Comparison of ENCODE assay signal across 27 cellular contexts in the genomic region with DNA sequence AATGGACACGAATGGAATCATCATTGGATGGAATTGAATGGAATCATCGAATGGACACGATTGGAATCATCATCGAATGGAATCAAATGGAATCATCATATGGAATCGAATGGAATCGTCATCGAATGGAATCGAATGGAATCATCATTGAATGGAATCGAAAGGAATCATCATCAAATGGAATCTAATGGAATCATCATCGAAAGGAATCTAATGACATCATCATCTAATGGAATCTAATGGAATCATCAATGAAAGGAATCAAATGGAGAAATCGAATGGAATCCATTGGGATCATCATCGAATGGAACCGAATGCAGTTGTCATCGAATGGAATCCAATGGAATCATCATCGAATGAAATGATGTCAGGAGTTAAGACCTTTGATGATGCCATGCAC.
"Had no signal": no experiment of that assay in that cellular context is flagged by ENCODE, and none has a peak within 500 bp of the region (broad histone marks: within the 10 kb centered on the region; RNA-seq: fewer than 3 reads in every experiment).

No MANE protein-coding gene starts in this region.

- H3K9me3 ChIP-seq: suprapubic skin, testis, thoracic aorta, thyroid gland, uterus, vagina had no signal

- H3K36me3 ChIP-seq: stomach, suprapubic skin, thoracic aorta, thyroid gland, tibial artery, tibial nerve, transverse colon, upper lobe of left lung, upper lobe of right lung, uterus, vagina had no signal

- DNase-seq: stimulated activated CD4-positive, alpha-beta T cell treated with anti-CD3 and anti-CD28 coated beads, Interleukin-2, amount 100 ng/mL, for 48 hours; stimulated activated CD4-positive, alpha-beta T cell treated with anti-CD3 and anti-CD28 coated beads, Interleukin-4, amount 100 ng/mL, for 1 hour; stimulated activated CD4-positive, alpha-beta T cell treated with anti-CD3 and anti-CD28 coated beads, Interleukin-4, amount 100 ng/mL, for 24 hours; stimulated activated CD4-positive, alpha-beta T cell treated with anti-CD3 and anti-CD28 coated beads, Interleukin-4, amount 100 ng/mL, for 4 hours; stimulated activated CD8-positive, alpha-beta memory T cell treated with anti-CD3 and anti-CD28 coated beads, Interleukin-4, amount 100 ng/mL, for 48 hours; stimulated activated naive B cell treated with anti-CD40 and anti-IgM and Interleukin-4, amounts not matched to agents 10 μg/mL and 1 μg/mL and 100 μg/mL, for 72 hours; stimulated activated naive CD4-positive, alpha-beta T cell; stimulated activated naive CD4-positive, alpha-beta T cell treated with Interleukin-2 at 50 U/mL for 16 hours; stimulated activated naive CD8-positive, alpha-beta T cell treated with anti-CD3 and anti-CD28 coated beads, Interleukin-15, amount 100 ng/mL, for 72 hours; stimulated activated naive CD8-positive, alpha-beta T cell treated with anti-CD3 and anti-CD28 coated beads, Interleukin-15, Interleukin-2, amounts not matched to agents 100 U/mL and 50 U/mL, for 24 hours; stomach; substantia nigra; testis; thyroid gland; tibial artery; transverse colon; trophoblast cell; upper lobe of left lung; upper lobe of right lung; uterus had no signal

- H3K4me1 ChIP-seq: stomach, suprapubic skin, testis, thyroid gland, tibial artery, tibial nerve, transverse colon, upper lobe of left lung, upper lobe of right lung, uterus, vagina had no signal

- FAIRE-seq: urothelium cell line had no signal

- H3K4me3 ChIP-seq: stomach, suprapubic skin, testis, thoracic aorta, thyroid gland, tibial artery, tibial nerve, transverse colon, upper lobe of left lung, upper lobe of right lung, uterus, vagina had no signal

- H3K27me3 ChIP-seq: stomach, suprapubic skin, testis, thyroid gland, tibial artery, tibial nerve, transverse colon, upper lobe of left lung, upper lobe of right lung, uterus, vagina had no signal

- ATAC-seq: stimulated activated effector memory CD8-positive, alpha-beta T cell treated with anti-CD3 and anti-CD28 coated beads, Interleukin-12 subunit alpha, Interleukin-12 subunit beta, amount 100 ng/mL, for 72 hours; stimulated activated memory B cell treated with anti-CD40 and anti-IgM and Interleukin-4, amounts not matched to agents 10 μg/mL and 1 μg/mL and 100 μg/mL, for 72 hours; stimulated activated naive B cell treated with anti-CD40 and anti-IgM and Interleukin-4, amounts not matched to agents 10 μg/mL and 1 μg/mL and 100 μg/mL, for 72 hours; stimulated activated naive CD8-positive, alpha-beta T cell treated with anti-CD3 and anti-CD28 coated beads, Interleukin-15, amount 100 ng/mL, for 72 hours; stimulated activated naive CD8-positive, alpha-beta T cell treated with anti-CD3 and anti-CD28 coated beads, Interleukin-15, Interleukin-2, amounts not matched to agents 100 U/mL and 50 U/mL, for 24 hours; upper lobe of right lung had no signal

- H3K27ac ChIP-seq: stomach, suprapubic skin, testis, thoracic aorta, thyroid gland, tibial artery, tibial nerve, transverse colon, upper lobe of left lung, upper lobe of right lung, uterus, vagina had no signal
